Comparison of ENCODE assay signal across 11 cellular contexts in the genomic region with DNA sequence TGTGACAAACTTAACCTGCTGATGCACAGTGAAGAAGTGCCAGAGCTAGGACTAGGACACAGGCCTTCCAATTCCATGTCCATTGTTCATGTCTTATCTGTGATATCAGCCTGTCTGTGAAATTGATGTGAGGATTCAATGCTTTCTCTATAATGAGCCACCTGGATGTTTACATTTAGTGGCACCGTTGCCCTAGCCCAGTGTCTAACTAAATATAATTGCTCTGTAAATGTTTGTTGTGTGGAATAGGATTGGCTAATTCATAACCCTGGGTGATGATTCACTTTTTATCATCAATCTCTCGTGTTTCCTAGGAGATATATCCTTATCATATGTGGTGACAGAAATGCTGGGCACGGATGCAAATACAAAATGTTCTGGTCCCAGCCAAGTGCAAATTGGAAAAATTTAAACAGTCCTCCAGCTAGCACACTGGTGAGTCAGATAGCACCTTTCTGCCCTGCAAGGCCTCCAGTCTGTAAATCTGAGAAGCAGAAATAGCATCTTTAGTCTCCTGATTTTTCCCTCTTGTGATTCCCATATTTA. TPM values are rescaled to one million over a fixed set of nuclear protein-coding genes. Genes with fewer than 3 reads are reported as not detected.
A peak's percentile ranks its signal among the peaks of the same experiment; 100 is the strongest.
DNase-seq lines count a peak whose midpoint lies in the region; ATAC-seq and TF ChIP-seq lines count a peak whose summit lies in the region.
"Had no signal": no experiment of that assay in that cellular context is flagged by ENCODE, and none has a peak within 500 bp of the region (broad histone marks: within the 10 kb centered on the region; RNA-seq: fewer than 3 reads in every experiment).

No MANE protein-coding gene starts in this region.

- H3K4me1 ChIP-seq in foreskin keratinocyte: peaks cover 6% of the 10 kb centered on the region
- H3K4me1 ChIP-seq: thyroid gland had no signal

- no peak for TF ChIP-seq CTCF in foreskin keratinocyte (conservative IDR thresholded peaks at IDR 0.05)

- H3K27ac ChIP-seq in foreskin keratinocyte: no peak overlapping the region
- H3K27ac ChIP-seq: thyroid gland had no signal

- DNase-seq in COLO668 (lab: John Stamatoyannopoulos, UW; ENCODE audit: unreplicated experiment) (peak; percentile 93), NCI-H1092 (lab: John Stamatoyannopoulos, UW) (peak; percentile 82), RPMI7951 (ENCODE audit: low read depth) (peak; percentile 77), foreskin keratinocyte (peak in 1 of 2 donors; percentile 47), mesenteric fat pad (ENCODE audit: low spot score) (no peak), erythroblast (lab: John Stamatoyannopoulos, UW) (no peak)
- no peak for DNase-seq in activated naive CD4-positive, alpha-beta T cell (lab: John Stamatoyannopoulos, UW)
- DNase-seq: activated CD8-positive, alpha-beta memory T cell treated with anti-CD3 and anti-CD28 coated beads, Interleukin-2, amount 10 ng/mL, durations not matched to agents 7 days and 5 days; DMS79; thyroid gland had no signal

- H3K27me3 ChIP-seq in foreskin keratinocyte: no peaks in the 10 kb centered on the region
- H3K27me3 ChIP-seq: thyroid gland had no signal

- ATAC-seq in foreskin keratinocyte: peak; percentile 56
- no peak for ATAC-seq in HG03432 (IDR thresholded peaks at IDR 0.05; ENCODE audit: unreplicated experiment)
- ATAC-seq: activated CD8-positive, alpha-beta memory T cell treated with anti-CD3 and anti-CD28 coated beads, Interleukin-2, amount 10 ng/mL, durations not matched to agents 7 days and 5 days had no signal

- no peak for TF ChIP-seq POLR2A in erythroblast (IDR thresholded peaks at IDR 0.05; ENCODE audit: low read length)

RNA-seq across cellular contexts. Expression of a gene that starts 46.9 kb away (rescaled TPM):
- total RNA-seq in RPMI7951 (2014; rRNA removed; shearing (Covaris generic)): 174 and 213 TPM in 2 replicates
- 203 and 223 TPM in 2 replicates for total RNA-seq in foreskin keratinocyte
- polyA plus RNA-seq in foreskin keratinocyte: 67.8 and 74.1 TPM in 2 replicates
- 128 TPM for total RNA-seq in mesenteric fat pad

Comparison
In these comparisons a context has a peak if more than half of its experiments do, and no peak if none do; other contexts are left out.
1. DNase-seq: peak in COLO668 (single experiment), NCI-H1092 (single experiment) and RPMI7951 (single experiment); none in mesenteric fat pad (single experiment), activated naive CD4-positive, alpha-beta T cell (0 of 4) and erythroblast (0 of 2).